In genomic region chr17:7483238-7484066, GRCh38 we compare ENCODE assay signal across 1 cellular context.
A peak's percentile ranks its signal among the peaks of the same experiment; 100 is the strongest.
TF ChIP-seq lines count a peak whose summit lies in the region.

No MANE protein-coding gene starts in this region.

TF ChIP-seq in HEK293, 187 proteins besides CTCF, POLR2A, EP300 and RAD21 (continued from another document):
- peak; percentile 40; the same call in 1 of the 2 replicates for TF ChIP-seq INSM2 (tag by site-specific recombination; IDR thresholded peaks at IDR 0.05)
- TF ChIP-seq ZBTB20 (tag by site-specific recombination; IDR thresholded peaks at IDR 0.05) = peak; percentile 45; the same call in 1 of the 2 replicates
- TF ChIP-seq YY2 (tag by site-specific recombination; IDR thresholded peaks at IDR 0.05) = no peak; the same call in 1 of the 2 replicates
- peak; percentile 58; the same call in 1 of the 2 replicates for TF ChIP-seq ZNF423 (tag by site-specific recombination; IDR thresholded peaks at IDR 0.05)
- TF ChIP-seq ATF2 (tag by site-specific recombination; IDR thresholded peaks at IDR 0.05; ENCODE audit: low read depth) = peak; percentile 78; the same call in 1 of the 2 replicates
- no peak for TF ChIP-seq ZNF138 (tag by site-specific recombination; IDR thresholded peaks at IDR 0.05; ENCODE audit: borderline replicate concordance)
- peak; percentile 78 for TF ChIP-seq WT1 (tag by site-specific recombination; IDR thresholded peaks at IDR 0.05)
- no peak for TF ChIP-seq ZNF214 (tag by site-specific recombination; IDR thresholded peaks at IDR 0.05; ENCODE audit: borderline replicate concordance)
- TF ChIP-seq ZNF324 (tag by site-specific recombination; IDR thresholded peaks at IDR 0.05) = peak; percentile 76; the same call in 1 of the 2 replicates
- peak; percentile 94 for TF ChIP-seq ZBTB10 (tag by site-specific recombination; IDR thresholded peaks at IDR 0.05)
- TF ChIP-seq ZNF274 (IDR thresholded peaks at IDR 0.05; ENCODE audit: low read length) = no peak
- TF ChIP-seq ZNF274 (tag by site-specific recombination; IDR thresholded peaks at IDR 0.05; ENCODE audit: borderline replicate concordance) = no peak
- TF ChIP-seq ZNF610 (tag by site-specific recombination; IDR thresholded peaks at IDR 0.05; ENCODE audit: borderline replicate concordance) = 0 out of 2 replicates have a peak, but pooled peaks have one; percentile 47
- TF ChIP-seq ZNF560 (tag by site-specific recombination; IDR thresholded peaks at IDR 0.05; ENCODE audit: borderline replicate concordance) = no peak
- no peak; the same call in 1 of the 2 replicates for TF ChIP-seq KLF7 (tag by site-specific recombination; IDR thresholded peaks at IDR 0.05; ENCODE audit: borderline replicate concordance)
- no peak for TF ChIP-seq ZNF768 (tag by site-specific recombination; IDR thresholded peaks at IDR 0.05)
- TF ChIP-seq ZBTB21 (tag by site-specific recombination; IDR thresholded peaks at IDR 0.05) = peak; percentile 99
- no peak for TF ChIP-seq ZNF76 (tag by site-specific recombination; IDR thresholded peaks at IDR 0.05; ENCODE audit: borderline replicate concordance, low read depth)
- peak; percentile 33; the same call in 1 of the 2 replicates for TF ChIP-seq ZBTB8A (tag by site-specific recombination; IDR thresholded peaks at IDR 0.05)
- no peak for TF ChIP-seq AEBP2 (tag by site-specific recombination; IDR thresholded peaks at IDR 0.05; ENCODE audit: borderline replicate concordance)
- peak; percentile 71; the same call in 1 of the 2 replicates for TF ChIP-seq ZNF121 (tag by site-specific recombination; IDR thresholded peaks at IDR 0.05)
- TF ChIP-seq PRDM4 (tag by site-specific recombination; IDR thresholded peaks at IDR 0.05) = peak; percentile 55
- peak; percentile 78 for TF ChIP-seq ZNF341 (tag by site-specific recombination; IDR thresholded peaks at IDR 0.05; ENCODE audit: low read depth)
- TF ChIP-seq ZNF366 (tag by site-specific recombination; conservative IDR thresholded peaks at IDR 0.05) = peak; percentile 41
- no peak for TF ChIP-seq TCF7L2 (IDR thresholded peaks at IDR 0.05; ENCODE audit: borderline replicate concordance, low read depth, low read length)
- TF ChIP-seq KLF9 (tag by site-specific recombination; IDR thresholded peaks at IDR 0.05; ENCODE audit: low read depth) = peak; percentile 64
- TF ChIP-seq KLF1 (tag by site-specific recombination; IDR thresholded peaks at IDR 0.05) = peak; percentile 37; the same call in 1 of the 2 replicates
- peak; percentile 94 for TF ChIP-seq PATZ1 (tag by site-specific recombination; IDR thresholded peaks at IDR 0.05)
- peak; percentile 20; the same call in 1 of the 2 replicates for TF ChIP-seq ZNF2 (tag by site-specific recombination; IDR thresholded peaks at IDR 0.05)
- 0 out of 2 replicates have a peak, but pooled peaks have one; percentile 12 for TF ChIP-seq ZBTB48 (tag by site-specific recombination; IDR thresholded peaks at IDR 0.05)
TF ChIP-seq in HEK293: peak in this region for 49.
